ENCODE assay signal across 7 cellular contexts in the genomic region with DNA sequence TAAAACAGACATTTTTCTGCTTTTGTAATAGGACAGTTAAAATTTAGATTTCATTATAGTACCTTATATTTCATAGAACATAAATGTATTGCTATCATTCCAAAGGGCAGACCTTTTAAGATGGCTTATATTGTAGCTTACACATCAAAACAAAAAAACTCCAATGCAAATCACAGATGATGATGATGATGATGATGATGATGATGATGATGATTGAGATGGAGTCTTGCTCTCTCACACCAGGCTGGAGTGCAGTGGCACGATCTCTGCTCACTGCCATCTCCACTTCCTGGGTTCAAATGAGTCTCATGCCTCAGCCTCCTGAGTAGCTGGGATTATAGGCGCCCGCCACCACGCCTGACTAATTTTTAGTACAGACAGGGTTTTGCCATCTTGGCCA.
"Had no signal": no experiment of that assay in that cellular context is flagged by ENCODE, and none has a peak within 500 bp of the region (broad histone marks: within the 10 kb centered on the region; RNA-seq: fewer than 3 reads in every experiment).

No MANE protein-coding gene starts in this region.

- H3K4me3 ChIP-seq: GM23248, HAP-1, K562 had no signal

- H3K36me3 ChIP-seq: HAP-1 had no signal

- H3K9ac ChIP-seq: GM23248 had no signal

- DNase-seq: GM23248, GOT3, H7, KG1 had no signal

- ATAC-seq: HCT116, K562 had no signal

- H3K9me3 ChIP-seq: HAP-1 had no signal

- H3K27ac ChIP-seq: GM23248 had no signal
